Comparison of ENCODE assay signal across 19 cellular contexts in genomic region chr12:31460024-31460423, GRCh38.
DNase-seq lines count a peak whose midpoint lies in the region; FAIRE-seq and TF ChIP-seq lines count a peak whose summit lies in the region.
"Had no signal": no experiment of that assay in that cellular context is flagged by ENCODE, and none has a peak within 500 bp of the region (broad histone marks: within the 10 kb centered on the region; RNA-seq: fewer than 3 reads in every experiment).

No MANE protein-coding gene starts in this region.

- no peak overlapping the region for H3K9ac ChIP-seq in endothelial cell of umbilical vein (replicated peaks; ENCODE audit: extremely low read depth, insufficient read depth, low read length)
- H3K9ac ChIP-seq: GM23248 had no signal

- H3K9me1 ChIP-seq in endothelial cell of umbilical vein (replicated peaks; ENCODE audit: control insufficient read depth, extremely low read depth, insufficient read depth, low read length): no peaks in the 10 kb centered on the region

- no TSS peak for BruUV-seq in endothelial cell of umbilical vein (replicated peaks; lab: Mats Ljungman, UMichigan)

- no peaks in the 10 kb centered on the region for H4K20me1 ChIP-seq in endothelial cell of umbilical vein (replicated peaks; ENCODE audit: control insufficient read depth, extremely low read depth, insufficient read depth, low read length)

- CTCF ChIA-PET in endothelial cell of umbilical vein (lab: Charles Lee): interaction anchor here (1.5 kb wide), 1 partner anchor 8 kb away, joined by 4 read pairs; no protein-coding TSS in a partner anchor

- no peak for TF ChIP-seq CTCF in 22Rv1 (IDR thresholded peaks at IDR 0.05)
- no peak for TF ChIP-seq CTCF in VCaP (conservative IDR thresholded peaks at IDR 0.05)
- TF ChIP-seq CTCF in endothelial cell of umbilical vein (IDR thresholded peaks at IDR 0.05; ENCODE audit: extremely low read depth in 1 of 2, insufficient read depth in 1 of 2, low read depth in 1 of 2, low read length in 2 of 2): no peak

- no peaks in the 10 kb centered on the region for H3K79me2 ChIP-seq in endothelial cell of umbilical vein (ENCODE audit: control insufficient read depth, insufficient read depth, low read length)

- no peak for TF ChIP-seq POLR2A in endothelial cell of umbilical vein (IDR thresholded peaks at IDR 0.05; ENCODE audit: low read depth, low read length)

- no peaks in the 10 kb centered on the region for H3K36me3 ChIP-seq in endothelial cell of umbilical vein (ENCODE audit: control insufficient read depth in 2 of 2, extremely low read depth in 1 of 2, insufficient read depth in 2 of 2, low read length in 2 of 2)
- H3K36me3 ChIP-seq in MG63: peaks cover 3% of the 10 kb centered on the region

- no peaks in the 10 kb centered on the region for H3K4me1 ChIP-seq in endothelial cell of umbilical vein (ENCODE audit: control insufficient read depth, extremely low read depth, insufficient read depth, low read length)
- H3K4me1 ChIP-seq: Caco-2 had no signal

- no peak overlapping the region for H3K4me3 ChIP-seq in endothelial cell of umbilical vein (replicated peaks in 1 of 3; ENCODE audit: insufficient read depth in 1 of 3, low read depth in 1 of 3, low read length in 3 of 3)
- no peak overlapping the region for H3K4me3 ChIP-seq in MG63
- H3K4me3 ChIP-seq: GM23248 had no signal

- intact Hi-C loops in endothelial cell of umbilical vein (cut with micrococcal nuclease): no loop called here

- no peaks in the 10 kb centered on the region for H3K27me3 ChIP-seq in endothelial cell of umbilical vein (ENCODE audit: control insufficient read depth in 2 of 2, insufficient read depth in 2 of 2, low read length in 2 of 2)
- H3K27me3 ChIP-seq in MG63: no peaks in the 10 kb centered on the region

- dilution Hi-C loops in endothelial cell of umbilical vein (cut with MboI; ENCODE audit: extremely low pct_ligation_motif_present, low sequenced_read_pairs): no loop called here

- POLR2A ChIA-PET in endothelial cell of umbilical vein (lab: Charles Lee): no interaction called here

- peak; percentile 42 for FAIRE-seq in endothelial cell of umbilical vein (lab: Jason Lieb, UNC)
- FAIRE-seq: G401.6, GM12892, H1 had no signal

- DNase-seq in HT-29 (ENCODE audit: low spot score): peak; percentile 25
- DNase-seq in endothelial cell of umbilical vein (ENCODE audit: low read depth, low spot score): no peak
- no peak for DNase-seq in occipital lobe (lab: John Stamatoyannopoulos, UW)
- no peak for DNase-seq in stimulated activated naive CD4-positive, alpha-beta T cell (lab: John Stamatoyannopoulos, UW)
- DNase-seq in MG63: no peak
- DNase-seq: C1 segment of cervical spinal cord; Caco-2; CD4-positive, CD25-positive, alpha-beta regulatory T cell; CD8-positive, alpha-beta T cell; DMS153; DND-41; GM23248; H7; HCEC 1CT had no signal

- peak overlapping the region; percentile 51 for H3K27ac ChIP-seq in 22Rv1
- H3K27ac ChIP-seq in VCaP: peak overlapping the region; percentile 50
- H3K27ac ChIP-seq in endothelial cell of umbilical vein (ENCODE audit: insufficient read depth, low read depth, low read length): no peak overlapping the region
- H3K27ac ChIP-seq: GM23248 had no signal

- H2AFZ ChIP-seq in endothelial cell of umbilical vein (ENCODE audit: low read depth, low read length): no peak overlapping the region
- H2AFZ ChIP-seq: GM23248 had no signal

- H3K9me3 ChIP-seq in endothelial cell of umbilical vein (replicated peaks; ENCODE audit: control insufficient read depth, insufficient read depth, low read length) (no peaks in the 10 kb centered on the region), MG63 (no peaks in the 10 kb centered on the region)
- H3K9me3 ChIP-seq: Caco-2 had no signal

- no peak overlapping the region for H3K4me2 ChIP-seq in endothelial cell of umbilical vein (ENCODE audit: insufficient read depth, low read length)

TF ChIP-seq in endothelial cell of umbilical vein, 7 proteins besides CTCF, POLR2A, EP300 and RAD21:
- TF ChIP-seq MAX (IDR thresholded peaks at IDR 0.05; ENCODE audit: insufficient read depth, insufficient read length) (no peak), FOS (IDR thresholded peaks at IDR 0.05; ENCODE audit: borderline replicate concordance, insufficient read depth, low read length) (no peak), EZH2 (IDR thresholded peaks at IDR 0.05; ENCODE audit: borderline replicate concordance, low read depth, low read length, severe bottlenecking) (no peak), POLR2AphosphoS5 (IDR thresholded peaks at IDR 0.05; ENCODE audit: insufficient read depth, low read depth, low read length) (no peak), GATA2 (IDR thresholded peaks at IDR 0.05; ENCODE audit: insufficient read depth, insufficient read length, low read depth, low read length) (no peak), JUN (IDR thresholded peaks at IDR 0.05; ENCODE audit: borderline replicate concordance, insufficient read depth, insufficient read length, low read depth) (no peak), MYC (IDR thresholded peaks at IDR 0.05; ENCODE audit: low read depth, low read length) (no peak)
